In genomic region chr12:118101051-118101450, GRCh38 we compare ENCODE assay signal across 1 cellular context.
TF ChIP-seq lines count a peak whose summit lies in the region.

No MANE protein-coding gene starts in this region.

TF ChIP-seq in HepG2, 621 proteins besides CTCF, POLR2A, EP300 and RAD21:
- TF ChIP-seq MAFK (conservative IDR thresholded peaks at IDR 0.05 in 1 of 2, IDR thresholded peaks at IDR 0.05 in 1 of 2; ENCODE audit: low read length in 2 of 2) (peak; percentile 68), ZNF781 (CRISPR knock-in tag; IDR thresholded peaks at IDR 0.05; ENCODE audit: borderline replicate concordance, not compliant biosample characterization) (no peak), ZBTB49 (CRISPR knock-in tag; IDR thresholded peaks at IDR 0.05; ENCODE audit: borderline replicate concordance) (no peak), ZNF430 (CRISPR knock-in tag; IDR thresholded peaks at IDR 0.05) (no peak), ZNF703 (CRISPR knock-in tag; IDR thresholded peaks at IDR 0.05; ENCODE audit: borderline replicate concordance) (no peak), ZMYM4 (CRISPR knock-in tag; IDR thresholded peaks at IDR 0.05) (no peak), MXD3 (CRISPR knock-in tag; IDR thresholded peaks at IDR 0.05) (no peak), KAT8 (CRISPR knock-in tag; IDR thresholded peaks at IDR 0.05) (no peak), ZNF382 (CRISPR knock-in tag; IDR thresholded peaks at IDR 0.05; ENCODE audit: borderline replicate concordance) (no peak), SNAPC5 (CRISPR knock-in tag; IDR thresholded peaks at IDR 0.05; ENCODE audit: borderline replicate concordance) (no peak), PBX2 (CRISPR knock-in tag; IDR thresholded peaks at IDR 0.05) (no peak), HMGXB4 (CRISPR knock-in tag; IDR thresholded peaks at IDR 0.05; ENCODE audit: borderline replicate concordance in 1 of 2, low read depth in 1 of 2) (no peak), AGO2 (optimal IDR thresholded peaks at IDR 0.05; ENCODE audit: low read depth, low read length) (no peak), TBX3 (IDR thresholded peaks at IDR 0.05; ENCODE audit: borderline replicate concordance) (no peak), ISX (CRISPR knock-in tag; conservative IDR thresholded peaks at IDR 0.05) (no peak), MAFF (IDR thresholded peaks at IDR 0.05; ENCODE audit: low read depth, low read length) (peak; percentile 62)
TF ChIP-seq in HepG2: peak in this region for 2.
